In genomic region chr20:7770578-7770977, GRCh38 we compare ENCODE assay signal across 9 cellular contexts.
A peak's percentile ranks its signal among the peaks of the same experiment; 100 is the strongest.
DNase-seq lines count a peak whose midpoint lies in the region; ATAC-seq and TF ChIP-seq lines count a peak whose summit lies in the region.
"Had no signal": no experiment of that assay in that cellular context is flagged by ENCODE, and none has a peak within 500 bp of the region (broad histone marks: within the 10 kb centered on the region; RNA-seq: fewer than 3 reads in every experiment).

No MANE protein-coding gene starts in this region.

- no peak overlapping the region for H3K4me3 ChIP-seq in body of pancreas

- intact Hi-C loops in body of pancreas (cut with DNase I): no loop called here

- TF ChIP-seq CTCF in body of pancreas (IDR thresholded peaks at IDR 0.05): no peak

- no peaks in the 10 kb centered on the region for H3K9me3 ChIP-seq in body of pancreas

- H3K36me3 ChIP-seq in body of pancreas (replicated peaks in 1 of 2; ENCODE audit: insufficient read depth in 1 of 2, low read depth in 2 of 2): no peaks in the 10 kb centered on the region

- no peak for TF ChIP-seq POLR2A in body of pancreas (IDR thresholded peaks at IDR 0.05)

- H3K27me3 ChIP-seq in body of pancreas: no peaks in the 10 kb centered on the region

- peak; percentile 98 for ATAC-seq in HG03060 (IDR thresholded peaks at IDR 0.05; ENCODE audit: low read depth, unreplicated experiment)
- no peak for ATAC-seq in body of pancreas

- no peak overlapping the region for H3K27ac ChIP-seq in body of pancreas
- H3K27ac ChIP-seq: 22Rv1 had no signal

- WGBS in body of pancreas, 2 donors: 38 to 42% methylated on average over 2 of the region's 2 CpGs

- DNase-seq in DMS 273 (lab: John Stamatoyannopoulos, UW; ENCODE audit: unreplicated experiment) (peak; percentile 13), DMS 273 treated with DMSO at 0.1 percent for 48 hours (lab: John Stamatoyannopoulos, UW) (no peak), NCI-H2196 (lab: John Stamatoyannopoulos, UW; ENCODE audit: unreplicated experiment) (peak; percentile 64), kidney tubule cell (ENCODE audit: low spot score) (peak; percentile 75), body of pancreas (no peak), amniotic stem cell (lab: John Stamatoyannopoulos, UW) (no peak), NCI-H82 (lab: John Stamatoyannopoulos, UW) (no peak)

- H3K4me1 ChIP-seq in body of pancreas: no peaks in the 10 kb centered on the region

Comparison
In these comparisons a context has a peak if more than half of its experiments do, and no peak if none do; other contexts are left out.
1. DNase-seq: peak in DMS 273 (single experiment), NCI-H2196 (single experiment) and kidney tubule cell (single experiment); none in DMS 273 treated with DMSO at 0.1 percent for 48 hours (single experiment), body of pancreas (0 of 4), amniotic stem cell (single experiment) and NCI-H82 (single experiment).